1 cellular context compared by ENCODE assay signal in genomic region chr7:56107954-56108258, GRCh38.
TF ChIP-seq lines count a peak whose summit lies in the region.

No MANE protein-coding gene starts in this region.

TF ChIP-seq in GM12878, 131 proteins besides CTCF, POLR2A, EP300 and RAD21:
- TF ChIP-seq ETV6 (conservative IDR thresholded peaks at IDR 0.05 in 1 of 2, IDR thresholded peaks at IDR 0.05 in 1 of 2; ENCODE audit: borderline replicate concordance in 1 of 2, low read depth in 1 of 2) (no peak), PAX8 (IDR thresholded peaks at IDR 0.05) (no peak)
TF ChIP-seq in GM12878: peak in this region for 0.
